ENCODE assay signal across 9 cellular contexts in the genomic region with DNA sequence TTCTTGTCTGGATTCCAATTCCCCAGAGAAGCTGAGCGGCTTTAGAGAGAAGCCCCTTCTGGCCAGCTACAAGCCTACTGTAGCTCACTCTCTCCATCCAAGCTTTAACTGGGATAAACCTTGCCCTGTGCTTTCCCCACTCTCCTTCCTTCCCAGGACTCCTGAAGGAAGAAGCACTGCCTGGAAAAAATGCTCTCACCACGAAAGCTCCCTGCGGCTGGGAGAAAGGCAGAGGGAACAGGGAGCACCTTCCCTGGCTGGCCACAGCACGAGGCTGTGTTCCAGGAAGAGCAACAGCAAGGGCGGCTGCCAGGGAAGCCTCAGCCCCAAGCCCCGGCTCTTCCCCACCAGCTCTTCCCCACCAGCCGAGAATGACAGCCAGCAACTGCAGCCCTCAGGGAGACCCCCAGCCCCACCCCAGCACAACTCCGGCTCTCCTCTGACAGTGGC. TPM values are rescaled to one million over a fixed set of nuclear protein-coding genes. Genes with fewer than 3 reads are reported as not detected.
DNase-seq lines count a peak whose midpoint lies in the region; ATAC-seq and FAIRE-seq lines count a peak whose summit lies in the region.
"Had no signal": no experiment of that assay in that cellular context is flagged by ENCODE, and none has a peak within 500 bp of the region (broad histone marks: within the 10 kb centered on the region; RNA-seq: fewer than 3 reads in every experiment).

No MANE protein-coding gene starts in this region.

- DNase-seq in H7 (peak; percentile 70), left ventricle myocardium superior (peak; percentile 79), small intestine (no peak), NCI-H1930 (lab: John Stamatoyannopoulos, UW) (no peak), germinal center (ENCODE audit: low spot score) (no peak)
- no peak for DNase-seq in activated T-helper 2 cell treated with anti-CD3 and anti-CD28 coated beads, Interferon-gamma antibody, Interleukin-2, Interleukin-4, amounts not matched to agents 10 μg/mL and 5 μg/mL and 100 μg/mL, durations not matched to agents 14 hours and 24 hours and 36 hours (ENCODE audit: low spot score)
- no peak for DNase-seq in activated effector memory CD4-positive, alpha-beta T cell treated with Interleukin-2 at 50 U/mL for 16 hours

- H3K36me3 ChIP-seq in H7 (replicated peaks; ENCODE audit: control insufficient read depth, insufficient read depth, low read length) (no peaks in the 10 kb centered on the region; the same call in 1 of the 2 replicates), small intestine (ENCODE audit: control insufficient read depth in 2 of 2, insufficient read depth in 2 of 2, low read length in 2 of 2) (no peaks in the 10 kb centered on the region)

- H3K9me3 ChIP-seq in small intestine (ENCODE audit: control insufficient read depth, low read depth): no peaks in the 10 kb centered on the region

- no peak for FAIRE-seq in small intestine (lab: Jason Lieb, UNC)
- FAIRE-seq: TTC549 had no signal

- peaks cover 25% of the 10 kb centered on the region for H3K36me3 Mint-ChIP-seq in activated T-helper 2 cell treated with anti-CD3 and anti-CD28 coated beads, Interferon-gamma antibody, Interleukin-2, Interleukin-4, amounts not matched to agents 10 μg/mL and 5 μg/mL and 100 μg/mL, durations not matched to agents 14 hours and 24 hours and 36 hours (ENCODE audit: low read depth)

- peak overlapping the region; percentile 91 for H3K4me3 Mint-ChIP-seq in activated T-helper 2 cell treated with anti-CD3 and anti-CD28 coated beads, Interferon-gamma antibody, Interleukin-2, Interleukin-4, amounts not matched to agents 10 μg/mL and 5 μg/mL and 100 μg/mL, durations not matched to agents 14 hours and 24 hours and 36 hours (ENCODE audit: low read depth)

- peak overlapping the region; percentile 75 for H3K27ac Mint-ChIP-seq in activated T-helper 2 cell treated with anti-CD3 and anti-CD28 coated beads, Interferon-gamma antibody, Interleukin-2, Interleukin-4, amounts not matched to agents 10 μg/mL and 5 μg/mL and 100 μg/mL, durations not matched to agents 14 hours and 24 hours and 36 hours

- H3K27ac ChIP-seq in small intestine (ENCODE audit: low read depth in 1 of 2, low read length in 1 of 2): peak overlapping the region; percentile 91 to 97

- no peaks in the 10 kb centered on the region for H3K9me3 Mint-ChIP-seq in activated T-helper 2 cell treated with anti-CD3 and anti-CD28 coated beads, Interferon-gamma antibody, Interleukin-2, Interleukin-4, amounts not matched to agents 10 μg/mL and 5 μg/mL and 100 μg/mL, durations not matched to agents 14 hours and 24 hours and 36 hours

- ATAC-seq in left ventricle myocardium superior (peak; percentile 43), GM18873 (IDR thresholded peaks at IDR 0.05; ENCODE audit: low FRiP score, unreplicated experiment) (no peak)

- WGBS in small intestine, 3 donors: 22 to 29% (median 29%) methylated on average over 8 of the region's 8 CpGs

- intact Hi-C loops in activated T-helper 2 cell treated with anti-CD3 and anti-CD28 coated beads, Interferon-gamma antibody, Interleukin-2, Interleukin-4, amounts not matched to agents 10 μg/mL and 5 μg/mL and 100 μg/mL, durations not matched to agents 14 hours and 24 hours and 36 hours (cut with micrococcal nuclease): loop anchor here (1.0 to 5.0 kb wide), 3 partner anchors 13 to 43 kb away; a partner anchor contains a TSS
- intact Hi-C loops in left ventricle myocardium superior (cut with micrococcal nuclease): no loop called here

- no peak overlapping the region for H3K4me3 ChIP-seq in H7 (ENCODE audit: insufficient read depth, low read depth, low read length)
- H3K4me3 ChIP-seq in small intestine (ENCODE audit: low read depth in 1 of 2, low read length in 2 of 2): peak overlapping the region in 1 of 2 donors; percentile 16

- H3K4me1 ChIP-seq in small intestine (ENCODE audit: control insufficient read depth in 2 of 2, insufficient read depth in 1 of 2, low read depth in 1 of 2, low read length in 1 of 2): peaks cover 33 to 76% of the 10 kb centered on the region in 2 donors

- peaks cover 82% of the 10 kb centered on the region for H3K4me1 Mint-ChIP-seq in activated T-helper 2 cell treated with anti-CD3 and anti-CD28 coated beads, Interferon-gamma antibody, Interleukin-2, Interleukin-4, amounts not matched to agents 10 μg/mL and 5 μg/mL and 100 μg/mL, durations not matched to agents 14 hours and 24 hours and 36 hours (ENCODE audit: low read depth)

- no peaks in the 10 kb centered on the region for H3K27me3 Mint-ChIP-seq in activated T-helper 2 cell treated with anti-CD3 and anti-CD28 coated beads, Interferon-gamma antibody, Interleukin-2, Interleukin-4, amounts not matched to agents 10 μg/mL and 5 μg/mL and 100 μg/mL, durations not matched to agents 14 hours and 24 hours and 36 hours (ENCODE audit: low read depth)

- H3K27me3 ChIP-seq in H7 (ENCODE audit: control insufficient read depth, insufficient read depth, low read length): peaks cover 8% of the 10 kb centered on the region
- H3K27me3 ChIP-seq in small intestine (ENCODE audit: control insufficient read depth in 2 of 2, insufficient read depth in 2 of 2, low read length in 2 of 2): no peaks in the 10 kb centered on the region

RNA-seq across cellular contexts. Expression of a gene that starts 40.8 kb away (rescaled TPM):
- 18.0 and 18.1 TPM in 2 replicates for total RNA-seq in H7 (2014; rRNA removed; shearing (Covaris generic))
- total RNA-seq in activated T-helper 2 cell treated with anti-CD3 and anti-CD28 coated beads, Interferon-gamma antibody, Interleukin-2, Interleukin-4, amounts not matched to agents 10 μg/mL and 5 μg/mL and 100 μg/mL, durations not matched to agents 14 hours and 24 hours and 36 hours: 30.1 and 32.1 TPM in 2 replicates
- total RNA-seq in left ventricle myocardium superior: 13.9 TPM
- polyA plus RNA-seq in small intestine: 10 to 100 TPM; 10.8 to 23.5 (median 17.0) TPM

Comparison
In these comparisons a context has a peak if more than half of its experiments do, and no peak if none do; other contexts are left out.
1. DNase-seq: peak in H7 (single experiment) and left ventricle myocardium superior (single experiment); none in activated T-helper 2 cell treated with anti-CD3 and anti-CD28 coated beads, Interferon-gamma antibody, Interleukin-2, Interleukin-4, amounts not matched to agents 10 μg/mL and 5 μg/mL and 100 μg/mL, durations not matched to agents 14 hours and 24 hours and 36 hours (single experiment), small intestine (single experiment), NCI-H1930 (0 of 2), germinal center (single experiment) and activated effector memory CD4-positive, alpha-beta T cell treated with Interleukin-2 at 50 U/mL for 16 hours (single experiment).